Comparison of ENCODE assay signal across 8 cellular contexts in genomic region chr15:56918907-56919707, GRCh38.
DNase-seq lines count a peak whose midpoint lies in the region; ATAC-seq and TF ChIP-seq lines count a peak whose summit lies in the region.

No MANE protein-coding gene starts in this region.

- no peak for TF ChIP-seq RAD21 in Ishikawa (IDR thresholded peaks at IDR 0.05; ENCODE audit: low read depth)

- in situ Hi-C loops in T47D (cut with HindIII; ENCODE audit: low pct_unique_long_range_greater_than_20kb, low sequenced_read_pairs), result no loop called here

- no peak for TF ChIP-seq CTCF in VCaP (conservative IDR thresholded peaks at IDR 0.05)

- DNase-seq in EH (ENCODE audit: low read depth) (peak; percentile 75), T47D (ENCODE audit: low read depth in 1 of 2, low spot score in 1 of 2) (peak; percentile 52 to 57), iPS-NIHi7 (ENCODE audit: extremely low spot score) (peak; percentile 65), Kasumi-1 (lab: John Stamatoyannopoulos, UW) (no peak)
- DNase-seq in stimulated activated CD4-positive, alpha-beta T cell treated with anti-CD3 and anti-CD28 coated beads, Interleukin-12 subunit alpha, Interleukin-12 subunit beta, amount 100 ng/mL, for 24 hours (ENCODE audit: low read depth in 2 of 2), result peak; percentile 15 to 33

- H3K27ac ChIP-seq in VCaP, result peak overlapping the region; percentile 94

- peak; percentile 30 for ATAC-seq in GM21526 (IDR thresholded peaks at IDR 0.05; ENCODE audit: low FRiP score, unreplicated experiment)

- TF ChIP-seq EP300 in Ishikawa (IDR thresholded peaks at IDR 0.05; ENCODE audit: borderline replicate concordance), result no peak

TF ChIP-seq in Ishikawa, 13 proteins besides CTCF, POLR2A, EP300 and RAD21:
- TF ChIP-seq NFIC (IDR thresholded peaks at IDR 0.05), result no peak
- TF ChIP-seq TCF12 (IDR thresholded peaks at IDR 0.05; ENCODE audit: low read depth), result no peak
- peak; percentile 35; the same call in 1 of the 2 replicates for TF ChIP-seq TAF1 (IDR thresholded peaks at IDR 0.05; ENCODE audit: low read depth)

Comparison
In these comparisons a context has a peak if more than half of its experiments do, and no peak if none do; other contexts are left out.
1. DNase-seq: peak in EH (single experiment), T47D (2 of 2), iPS-NIHi7 (single experiment) and stimulated activated CD4-positive, alpha-beta T cell treated with anti-CD3 and anti-CD28 coated beads, Interleukin-12 subunit alpha, Interleukin-12 subunit beta, amount 100 ng/mL, for 24 hours (2 of 2); none in Kasumi-1 (0 of 2).